In genomic region chr10:33134011-33134751, GRCh38 we compare ENCODE assay signal across 8 cellular contexts.
DNase-seq lines count a peak whose midpoint lies in the region; ATAC-seq and TF ChIP-seq lines count a peak whose summit lies in the region.

No MANE protein-coding gene starts in this region.

- no peaks in the 10 kb centered on the region for H3K9me2 ChIP-seq in Loucy (replicated peaks; ENCODE audit: low read depth, low read length)

- no peak for ATAC-seq in GM19455 (IDR thresholded peaks at IDR 0.05; ENCODE audit: unreplicated experiment)

- TF ChIP-seq CTCF in Loucy (conservative IDR thresholded peaks at IDR 0.05; ENCODE audit: low read length) (no peak), fibroblast of villous mesenchyme (IDR thresholded peaks at IDR 0.05; ENCODE audit: insufficient read depth, low read depth, low read length) (no peak)

- peak overlapping the region; percentile 11 for H3K9ac ChIP-seq in Loucy (ENCODE audit: low read depth, low read length, poor library complexity, severe bottlenecking)

- H3K79me2 ChIP-seq in Loucy (ENCODE audit: insufficient read depth, low read length) = no peaks in the 10 kb centered on the region

- H3F3A ChIP-seq in Loucy (ENCODE audit: low read depth) = no peaks in the 10 kb centered on the region

- peak; percentile 63 for DNase-seq in activated gamma-delta T cell treated with Interleukin-2 at 50 U/mL for 16 hours
- no peak for DNase-seq in activated gamma-delta T cell (lab: John Stamatoyannopoulos, UW)
- peak; percentile 67 for DNase-seq in activated T-cell treated with anti-CD3 and anti-CD28 coated beads for 4 hours
- peak; percentile 87 for DNase-seq in fibroblast of villous mesenchyme (ENCODE audit: low read depth)
- peak; percentile 51 to 68 for DNase-seq in stimulated activated CD4-positive, alpha-beta T cell treated with anti-CD3 and anti-CD28 coated beads, Interleukin-1b, Interleukin-23, amount 100 ng/mL, for 4 hours (ENCODE audit: low read depth in 2 of 2)
- DNase-seq in substantia nigra (lab: John Stamatoyannopoulos, UW) = no peak

- peaks cover 49% of the 10 kb centered on the region for H3K4me1 ChIP-seq in Loucy (ENCODE audit: insufficient read depth, low read length, poor library complexity, severe bottlenecking)

- no peaks in the 10 kb centered on the region for H3K36me3 ChIP-seq in Loucy (ENCODE audit: insufficient read depth, low read length)

- no peaks in the 10 kb centered on the region for H4K20me1 ChIP-seq in Loucy (ENCODE audit: insufficient read depth, low read length, poor library complexity, severe bottlenecking)

- no peaks in the 10 kb centered on the region for H3K9me3 ChIP-seq in Loucy (ENCODE audit: insufficient read depth, low read depth, low read length)

- no peaks in the 10 kb centered on the region for H3K27me3 ChIP-seq in Loucy (ENCODE audit: insufficient read depth, low read length, poor library complexity, severe bottlenecking)

- H3K4me2 ChIP-seq in Loucy (ENCODE audit: low read depth, low read length, poor library complexity, severe bottlenecking) = peak overlapping the region; percentile 4

- H2AFZ ChIP-seq in Loucy (ENCODE audit: low read length) = peak overlapping the region; percentile 14; the same call in 1 of the 2 replicates

- H3K4me3 ChIP-seq in Loucy (ENCODE audit: low read length, poor library complexity, severe bottlenecking) (no peak overlapping the region), fibroblast of villous mesenchyme (ENCODE audit: low read depth, low read length) (no peak overlapping the region)

- no peak overlapping the region for H3K27ac ChIP-seq in substantia nigra (ENCODE audit: low read depth, low read length, poor library complexity, severe bottlenecking)

Comparison
In these comparisons a context has a peak if more than half of its experiments do, and no peak if none do; other contexts are left out.
1. DNase-seq: peak in activated gamma-delta T cell treated with Interleukin-2 at 50 U/mL for 16 hours (single experiment), activated T-cell treated with anti-CD3 and anti-CD28 coated beads for 4 hours (single experiment), fibroblast of villous mesenchyme (single experiment) and stimulated activated CD4-positive, alpha-beta T cell treated with anti-CD3 and anti-CD28 coated beads, Interleukin-1b, Interleukin-23, amount 100 ng/mL, for 4 hours (2 of 2); none in activated gamma-delta T cell (single experiment) and substantia nigra (0 of 49).